In the genomic region with DNA sequence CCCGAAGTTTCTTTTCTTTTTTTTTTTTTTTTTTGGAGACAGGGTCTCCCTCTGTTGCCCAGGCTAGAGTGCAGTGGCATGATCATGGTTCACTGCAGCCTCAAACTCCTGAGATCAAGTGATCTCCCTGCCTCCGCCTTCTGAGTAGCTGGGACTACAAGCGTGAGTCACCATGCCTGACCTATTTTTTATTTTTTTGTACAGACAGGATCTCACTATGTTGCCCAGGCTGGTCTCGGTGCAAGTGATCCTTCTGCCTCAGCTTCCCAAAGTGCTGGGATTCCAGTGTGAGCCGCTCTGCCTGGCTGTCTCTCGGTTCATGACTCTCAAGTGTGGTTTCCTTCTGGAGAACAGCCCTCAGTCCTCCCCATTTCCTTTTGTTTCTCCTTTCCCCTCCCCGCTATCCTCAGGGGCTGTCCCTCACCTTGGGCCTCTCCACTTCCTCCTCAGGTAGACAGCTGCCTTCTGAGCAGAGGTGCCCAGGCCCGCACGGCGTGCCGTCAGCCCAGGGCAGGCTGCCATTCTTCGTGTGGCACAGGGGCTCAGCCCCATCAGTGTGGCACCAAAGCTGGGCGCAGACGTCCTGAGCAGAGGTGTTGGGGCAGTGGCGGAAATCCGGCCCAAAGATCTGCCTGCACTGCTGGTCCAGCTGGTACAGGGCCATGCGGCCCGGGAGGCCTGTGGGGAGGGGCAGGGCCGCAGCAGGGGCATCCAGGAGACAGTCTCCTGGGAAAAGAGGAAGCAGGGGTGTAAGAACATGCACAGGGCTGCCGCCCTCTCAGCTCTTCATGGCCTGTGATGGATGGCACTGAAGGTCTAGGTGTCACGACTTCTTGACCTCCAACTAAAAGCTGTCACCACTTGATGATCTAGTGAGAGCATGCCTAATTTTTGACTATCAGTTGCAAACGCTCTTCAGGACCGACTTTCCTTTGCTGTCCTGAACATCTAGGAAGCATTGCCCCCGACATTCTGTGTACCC, we compare ENCODE assay signal across 25 cellular contexts. TPM values are rescaled to one million over a fixed set of nuclear protein-coding genes. Genes with fewer than 3 reads are reported as not detected.
DNase-seq lines count a peak whose midpoint lies in the region; ATAC-seq and TF ChIP-seq lines count a peak whose summit lies in the region.
"Had no signal": no experiment of that assay in that cellular context is flagged by ENCODE, and none has a peak within 500 bp of the region (broad histone marks: within the 10 kb centered on the region; RNA-seq: fewer than 3 reads in every experiment).

No MANE protein-coding gene starts in this region.

- H3K36me3 ChIP-seq in mammary epithelial cell (ENCODE audit: insufficient read depth, low read length) (no peaks in the 10 kb centered on the region), breast epithelium (no peaks in the 10 kb centered on the region), aorta (ENCODE audit: control insufficient read depth in 1 of 2, insufficient read depth in 2 of 2, low read length in 1 of 2) (no peaks in the 10 kb centered on the region)
- no peaks in the 10 kb centered on the region for H3K36me3 ChIP-seq in effector memory CD4-positive, alpha-beta T cell (ENCODE audit: control insufficient read depth, insufficient read depth, low read length)
- H3K36me3 ChIP-seq: prostate gland, vagina had no signal

- CTCF ChIA-PET in mammary epithelial cell (lab: Charles Lee; ENCODE audit: low non-redundant PET) = no interaction called here

- no peaks in the 10 kb centered on the region for H3K9me3 Mint-ChIP-seq in nephron progenitor cell
- H3K9me3 Mint-ChIP-seq: activated CD8-positive, alpha-beta T cell treated with anti-CD3 and anti-CD28 coated beads for 36 hours; activated naive CD4-positive, alpha-beta T cell treated with anti-CD3 and anti-CD28 coated beads for 36 hours; central memory CD8-positive, alpha-beta T cell; T-helper 2 cell treated with Interferon-gamma antibody and Interleukin-4, amounts not matched to agents 5 μg/mL and 100 μg/mL, for 36 hours had no signal

- H3K9ac ChIP-seq in mammary epithelial cell (ENCODE audit: insufficient read depth, low read length) = no peak overlapping the region

- DNase-seq in mammary epithelial cell (peak; percentile 20), breast epithelium (ENCODE audit: low spot score in 2 of 2) (no peak), nephron progenitor cell (peak; percentile 75), aorta (no peak), Right ventricle myocardium superior (no peak)
- no peak for DNase-seq in effector memory CD4-positive, alpha-beta T cell
- DNase-seq: activated CD8-positive, alpha-beta T cell treated with anti-CD3 and anti-CD28 coated beads for 36 hours; activated naive CD4-positive, alpha-beta T cell treated with anti-CD3 and anti-CD28 coated beads for 36 hours; Caco-2; glutamatergic neuron; left cardiac atrium; mesendoderm; NCI-H187 treated with DMSO at 0.1 percent for 48 hours; NCI-H345; stimulated activated CD4-positive, alpha-beta T cell treated with anti-CD3 and anti-CD28 coated beads, Interleukin-4, amount 100 ng/mL, for 4 hours had no signal

- no peak for TF ChIP-seq POLR2A in breast epithelium (IDR thresholded peaks at IDR 0.05)

- TF ChIP-seq CTCF in mammary epithelial cell (conservative IDR thresholded peaks at IDR 0.05 in 1 of 2, IDR thresholded peaks at IDR 0.05 in 1 of 2; ENCODE audit: extremely low read depth in 1 of 2, insufficient read depth in 1 of 2, low read depth in 1 of 2, low read length in 2 of 2) (no peak), breast epithelium (IDR thresholded peaks at IDR 0.05) (no peak), nephron progenitor cell (IDR thresholded peaks at IDR 0.05) (no peak)

- no peaks in the 10 kb centered on the region for H3K36me3 Mint-ChIP-seq in nephron progenitor cell (ENCODE audit: low read depth)

- H3K27ac ChIP-seq in mammary epithelial cell (ENCODE audit: insufficient read depth, low read depth, low read length) (no peak overlapping the region), breast epithelium (no peak overlapping the region), cingulate gyrus (ENCODE audit: low read depth, low read length) (peak overlapping the region; percentile 19), aorta (ENCODE audit: low read depth in 1 of 2, low read length in 2 of 2) (peak overlapping the region; percentile 5 to 69)
- no peak overlapping the region for H3K27ac ChIP-seq in effector memory CD4-positive, alpha-beta T cell (ENCODE audit: insufficient read depth, low read length, poor library complexity, severe bottlenecking)
- H3K27ac ChIP-seq: prostate gland, vagina had no signal

- H3K4me1 ChIP-seq in mammary epithelial cell (ENCODE audit: insufficient read depth, low read length) (peaks cover 26% of the 10 kb centered on the region), breast epithelium (no peaks in the 10 kb centered on the region), aorta (ENCODE audit: control insufficient read depth in 1 of 2, insufficient read depth in 2 of 2, low read length in 2 of 2) (peaks cover 0 to 7% of the 10 kb centered on the region in 2 donors)
- H3K4me1 ChIP-seq in effector memory CD4-positive, alpha-beta T cell (ENCODE audit: control insufficient read depth, insufficient read depth, low read length, poor library complexity, severe bottlenecking) = no peaks in the 10 kb centered on the region
- H3K4me1 ChIP-seq: Caco-2, prostate gland, vagina had no signal

- H3K9me3 ChIP-seq in mammary epithelial cell (replicated peaks; ENCODE audit: insufficient read depth, low read length) = no peaks in the 10 kb centered on the region
- no peaks in the 10 kb centered on the region for H3K9me3 ChIP-seq in breast epithelium
- H3K9me3 ChIP-seq in aorta (ENCODE audit: control insufficient read depth, low read length) = no peaks in the 10 kb centered on the region
- no peaks in the 10 kb centered on the region for H3K9me3 ChIP-seq in effector memory CD4-positive, alpha-beta T cell (ENCODE audit: control insufficient read depth, low read length)
- H3K9me3 ChIP-seq: Caco-2, prostate gland, vagina had no signal

- H3K27me3 Mint-ChIP-seq in nephron progenitor cell (ENCODE audit: low read depth, poor library complexity) = peaks cover 47% of the 10 kb centered on the region
- H3K27me3 Mint-ChIP-seq: activated CD8-positive, alpha-beta T cell treated with anti-CD3 and anti-CD28 coated beads for 36 hours had no signal

- H3K27ac Mint-ChIP-seq in nephron progenitor cell = no peak overlapping the region
- H3K27ac Mint-ChIP-seq: activated CD8-positive, alpha-beta T cell treated with anti-CD3 and anti-CD28 coated beads for 36 hours; activated naive CD4-positive, alpha-beta T cell treated with anti-CD3 and anti-CD28 coated beads for 36 hours; T-helper 2 cell treated with Interferon-gamma antibody and Interleukin-4, amounts not matched to agents 5 μg/mL and 100 μg/mL, for 36 hours had no signal

- in situ Hi-C loops in mammary epithelial cell (cut with MboI; ENCODE audit: low sequenced_read_pairs in 2 of 2) = loop anchor here in 1 of 2 donors (25.0 kb wide), 2 partner anchors 202 to 627 kb away; no protein-coding TSS in a partner anchor

- H3K4me2 ChIP-seq in mammary epithelial cell (ENCODE audit: insufficient read depth, low read depth, low read length) = peak overlapping the region; percentile 62

- H3K27me3 ChIP-seq in mammary epithelial cell (ENCODE audit: insufficient read depth, low read length) = no peaks in the 10 kb centered on the region
- no peaks in the 10 kb centered on the region for H3K27me3 ChIP-seq in breast epithelium
- H3K27me3 ChIP-seq in aorta (ENCODE audit: control insufficient read depth in 1 of 2, insufficient read depth in 2 of 2, low read length in 1 of 2) = no peaks in the 10 kb centered on the region
- no peaks in the 10 kb centered on the region for H3K27me3 ChIP-seq in effector memory CD4-positive, alpha-beta T cell (replicated peaks; ENCODE audit: control insufficient read depth, insufficient read depth, low read length, poor library complexity, severe bottlenecking)
- H3K27me3 ChIP-seq: vagina had no signal

- BruUV-seq in mammary epithelial cell (replicated peaks; lab: Mats Ljungman, UMichigan) = no TSS peak

- WGBS in mammary epithelial cell (ENCODE audit: low coverage, missing lambda C conversion rate) = 81% methylated on average over 11 of the region's 24 CpGs
- WGBS in aorta, 2 donors = 27 to 37% methylated on average over 24 of the region's 24 CpGs

- ATAC-seq in aorta (ENCODE audit: low FRiP score) (peak; percentile 30), Right ventricle myocardium superior (ENCODE audit: poor library complexity) (no peak), HG02588 (IDR thresholded peaks at IDR 0.05; ENCODE audit: unreplicated experiment) (no peak)
- ATAC-seq: K562 had no signal

- H2AFZ ChIP-seq in mammary epithelial cell (ENCODE audit: low read depth, low read length) = no peak overlapping the region

- no peak overlapping the region for H3K4me3 Mint-ChIP-seq in nephron progenitor cell
- H3K4me3 Mint-ChIP-seq: activated CD8-positive, alpha-beta T cell treated with anti-CD3 and anti-CD28 coated beads for 36 hours; activated naive CD4-positive, alpha-beta T cell treated with anti-CD3 and anti-CD28 coated beads for 36 hours; central memory CD8-positive, alpha-beta T cell; T-helper 2 cell treated with Interferon-gamma antibody and Interleukin-4, amounts not matched to agents 5 μg/mL and 100 μg/mL, for 36 hours had no signal

- no peaks in the 10 kb centered on the region for H3K79me2 ChIP-seq in mammary epithelial cell (ENCODE audit: insufficient read depth, low read length)

- H3K4me1 Mint-ChIP-seq in nephron progenitor cell = peaks cover 53% of the 10 kb centered on the region
- H3K4me1 Mint-ChIP-seq: central memory CD8-positive, alpha-beta T cell had no signal

- no peaks in the 10 kb centered on the region for H4K20me1 ChIP-seq in mammary epithelial cell (ENCODE audit: insufficient read depth, low read length)

- dilution Hi-C loops in mammary epithelial cell (cut with HindIII; ENCODE audit: low sequenced_read_pairs) = no loop called here

- intact Hi-C loops in mammary epithelial cell (cut with micrococcal nuclease) = loop anchor here (5.0 to 10.0 kb wide), 2 partner anchors 102 to 630 kb away; a partner anchor contains a TSS
- intact Hi-C loops in breast epithelium (cut with DNase I; ENCODE audit: low total_unique reads) = no loop called here
- intact Hi-C loops in aorta (cut with DNase I) = no loop called here
- intact Hi-C loops in Right ventricle myocardium superior (cut with DNase I) = no loop called here

- H3K4me3 ChIP-seq in mammary epithelial cell (replicated peaks in 1 of 3; ENCODE audit: insufficient read depth in 1 of 3, low read depth in 2 of 3, low read length in 3 of 3) (no peak overlapping the region), breast epithelium (no peak overlapping the region), aorta (ENCODE audit: low read length in 2 of 2) (no peak overlapping the region)
- no peak overlapping the region for H3K4me3 ChIP-seq in effector memory CD4-positive, alpha-beta T cell (ENCODE audit: insufficient read depth, low read depth, low read length, poor library complexity, severe bottlenecking)
- H3K4me3 ChIP-seq: K562, prostate gland, vagina had no signal

RNA-seq across cellular contexts. Expression of a gene that starts 14.0 kb away (rescaled TPM):
- total RNA-seq in mammary epithelial cell (under 1 TPM in 1 of 2 donors, not detected in 1; 0.17 TPM), breast epithelium (1 to 10 TPM in 1 of 3 donors, under 1 TPM in 2; 0.32 to 2.0 (median 0.44) TPM), aorta (10 to 100 TPM in 1 of 2 donors, 1 to 10 TPM in 1; 8.7 to 64.9 TPM), Right ventricle myocardium superior (0.48 TPM)
- polyA plus RNA-seq in mammary epithelial cell (not detected), aorta (1 to 10 TPM; 3.3 to 5.7 TPM)
- polyA minus RNA-seq in mammary epithelial cell = not detected
- total RNA-seq: A172; activated CD8-positive, alpha-beta T cell treated with anti-CD3 and anti-CD28 coated beads for 36 hours; activated naive CD4-positive, alpha-beta T cell treated with anti-CD3 and anti-CD28 coated beads for 36 hours; Caco-2; Daoy; K562 had no signal
- polyA plus RNA-seq: K562 had no signal

RNA-seq across cellular contexts. Expression of a gene that starts 34.0 kb away (rescaled TPM):
- total RNA-seq in mammary epithelial cell (10 to 100 TPM in 1 of 2 donors, 1 to 10 TPM in 1; 2.4 to 16.5 TPM), breast epithelium (10 to 100 TPM; 17.9 to 22.6 (median 21.9) TPM), aorta (10 to 100 TPM in 1 of 2 donors, 1 to 10 TPM in 1; 8.0 to 16.0 TPM), Right ventricle myocardium superior (43.5 TPM)
- polyA plus RNA-seq in mammary epithelial cell (0.79 TPM), aorta (1 to 10 TPM; 1.9 to 4.6 TPM)
- polyA minus RNA-seq in mammary epithelial cell = 1.1 TPM
- total RNA-seq: activated CD8-positive, alpha-beta T cell treated with anti-CD3 and anti-CD28 coated beads for 36 hours; activated naive CD4-positive, alpha-beta T cell treated with anti-CD3 and anti-CD28 coated beads for 36 hours; SK-MEL-5 had no signal
- polyA plus RNA-seq: K562 had no signal

Comparison
In these comparisons a context has a peak if more than half of its experiments do, and no peak if none do; other contexts are left out.
1. DNase-seq: peak in mammary epithelial cell (single experiment) and nephron progenitor cell (single experiment); none in breast epithelium (0 of 2), aorta (0 of 2), effector memory CD4-positive, alpha-beta T cell (0 of 3) and Right ventricle myocardium superior (single experiment).
2. H3K27ac ChIP-seq: peak in cingulate gyrus (single experiment) and aorta (2 of 2); none in mammary epithelial cell (single experiment), breast epithelium (0 of 2) and effector memory CD4-positive, alpha-beta T cell (single experiment).